ENCODE assay signal across 12 cellular contexts in the genomic region with DNA sequence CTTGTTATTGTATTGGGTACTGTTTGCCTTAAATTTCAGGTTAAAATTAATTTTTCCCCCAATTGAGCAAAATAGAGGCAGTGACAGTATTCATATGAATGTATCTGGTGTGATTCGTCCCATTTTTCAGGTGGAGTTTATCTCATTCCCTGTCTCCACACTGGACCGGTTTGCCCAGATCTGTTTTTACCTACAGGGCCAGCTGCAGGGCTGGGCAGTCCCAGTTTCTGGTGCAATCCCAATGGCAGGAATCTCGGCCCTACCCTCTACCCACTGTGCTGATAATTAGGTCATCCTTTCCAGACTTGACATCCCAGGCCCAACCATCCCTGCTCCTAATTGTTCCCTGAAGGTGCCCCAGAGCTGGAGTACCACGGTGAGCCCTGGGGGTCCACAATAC. TPM values are rescaled to one million over a fixed set of nuclear protein-coding genes. Genes with fewer than 3 reads are reported as not detected.
DNase-seq lines count a peak whose midpoint lies in the region; ATAC-seq and TF ChIP-seq lines count a peak whose summit lies in the region.
"Had no signal": no experiment of that assay in that cellular context is flagged by ENCODE, and none has a peak within 500 bp of the region (broad histone marks: within the 10 kb centered on the region; RNA-seq: fewer than 3 reads in every experiment).

No MANE protein-coding gene starts in this region.

- no peak for DNase-seq in activated CD4-positive, alpha-beta T cell treated with anti-CD3 and anti-CD28 coated beads, Interleukin-2, amount 10 ng/mL, durations not matched to agents 7 days and 5 days
- DNase-seq in activated CD4-positive, alpha-beta T cell treated with anti-CD3 and anti-CD28 coated beads, Interleukin-2, amount 50 U/mL, for 4 hours, result no peak
- DNase-seq in PC-9 (peak in 1 of 2 experiments; percentile 58), CD1c-positive myeloid dendritic cell (ENCODE audit: extremely low spot score) (no peak), omental fat pad (ENCODE audit: low spot score) (no peak)
- DNase-seq: HCEC 1CT had no signal

- CTCF ChIA-PET in activated CD4-positive, alpha-beta T cell treated with anti-CD3 and anti-CD28 coated beads, Interleukin-2, amount 10 ng/mL, durations not matched to agents 7 days and 5 days (lab: Charles Lee), result interaction anchor here (0.5 to 1.3 kb wide), 3 partner anchors 11 to 23 kb away, joined by 3 to 4 read pairs (median 3); no protein-coding TSS in a partner anchor
- CTCF ChIA-PET in PC-9 (lab: Charles Lee), result no interaction called here

- no peaks in the 10 kb centered on the region for H3K9me3 ChIP-seq in PC-9 (ENCODE audit: insufficient read depth, low read depth)
- H3K9me3 ChIP-seq in subcutaneous abdominal adipose tissue (ENCODE audit: control insufficient read depth in 5 of 5, low read length in 5 of 5), result no peaks in the 10 kb centered on the region
- H3K9me3 ChIP-seq: A549 had no signal

- H3K4me1 Mint-ChIP-seq in activated CD4-positive, alpha-beta T cell treated with anti-CD3 and anti-CD28 coated beads, Interleukin-2, amount 10 ng/mL, durations not matched to agents 7 days and 5 days, result peaks cover 44% of the 10 kb centered on the region

- peak overlapping the region in 1 of 5 donors; percentile 60 for H3K9ac ChIP-seq in subcutaneous abdominal adipose tissue (ENCODE audit: low read length in 5 of 5)

- ATAC-seq in omental fat pad (ENCODE audit: low FRiP score) (no peak), GM18868 (IDR thresholded peaks at IDR 0.05; ENCODE audit: unreplicated experiment) (no peak)
- ATAC-seq: A549; activated T-helper 17 cell treated with anti-CD3 and anti-CD28 coated beads, Interleukin-2, amount 50 U/mL, for 72 hours; SK-N-SH treated with all-trans-retinoic acid at 6 μM for 48 hours had no signal

- H3F3A ChIP-seq in PC-9 (ENCODE audit: insufficient read depth, low read depth), result peaks cover 23% of the 10 kb centered on the region; the same call in 1 of the 2 replicates

- H3K4me3 ChIP-seq in PC-9, result no peak overlapping the region
- H3K4me3 ChIP-seq in subcutaneous abdominal adipose tissue (ENCODE audit: low read depth in 1 of 5, low read length in 5 of 5), result peak overlapping the region in 3 of 5 donors; percentile 14 to 56 (median 35)
- H3K4me3 ChIP-seq: A549 had no signal

- no peaks in the 10 kb centered on the region for H4K20me1 ChIP-seq in PC-9 (ENCODE audit: insufficient read depth)

- H3K27me3 ChIP-seq in PC-9 (ENCODE audit: insufficient read depth, low read depth) (no peaks in the 10 kb centered on the region), layer of hippocampus (ENCODE audit: control insufficient read depth, insufficient read depth, low read length) (no peaks in the 10 kb centered on the region), subcutaneous abdominal adipose tissue (ENCODE audit: control insufficient read depth in 5 of 5, insufficient read depth in 4 of 5, low read length in 5 of 5) (no peaks in the 10 kb centered on the region)

- no peak overlapping the region for H2AFZ ChIP-seq in PC-9

- no peaks in the 10 kb centered on the region for H3K9me2 ChIP-seq in PC-9 (ENCODE audit: insufficient read depth)

- peak overlapping the region; percentile 78 for H3K27ac Mint-ChIP-seq in activated CD4-positive, alpha-beta T cell treated with anti-CD3 and anti-CD28 coated beads, Interleukin-2, amount 10 ng/mL, durations not matched to agents 7 days and 5 days
- H3K27ac Mint-ChIP-seq: activated T-helper 17 cell treated with anti-CD3 and anti-CD28 coated beads, Interleukin-2, amount 50 U/mL, for 72 hours had no signal

- BruUV-seq in PC-9 (replicated peaks; lab: Mats Ljungman, UMichigan), result no TSS peak

- H3K27ac ChIP-seq in PC-9 (no peak overlapping the region), layer of hippocampus (ENCODE audit: low read depth, low read length) (peak overlapping the region; percentile 52), subcutaneous abdominal adipose tissue (ENCODE audit: low read depth, low read length) (no peak overlapping the region)
- H3K27ac ChIP-seq: A549 had no signal

- H3K36me3 Mint-ChIP-seq in activated CD4-positive, alpha-beta T cell treated with anti-CD3 and anti-CD28 coated beads, Interleukin-2, amount 10 ng/mL, durations not matched to agents 7 days and 5 days (ENCODE audit: low read depth), result peaks cover 4% of the 10 kb centered on the region

- peaks cover 2% of the 10 kb centered on the region for H3K9me3 Mint-ChIP-seq in activated CD4-positive, alpha-beta T cell treated with anti-CD3 and anti-CD28 coated beads, Interleukin-2, amount 10 ng/mL, durations not matched to agents 7 days and 5 days
- H3K9me3 Mint-ChIP-seq: activated T-helper 17 cell treated with anti-CD3 and anti-CD28 coated beads, Interleukin-2, amount 50 U/mL, for 72 hours had no signal

- intact Hi-C loops in PC-9 (cut with micrococcal nuclease; ENCODE audit: unreplicated experiment), result no loop called here

- H3K4me1 ChIP-seq in PC-9 (replicated peaks; ENCODE audit: insufficient read depth) (peaks cover 29% of the 10 kb centered on the region), subcutaneous abdominal adipose tissue (ENCODE audit: control insufficient read depth in 5 of 5, insufficient read depth in 5 of 5, low read length in 5 of 5) (peaks cover 0 to 23% (median 0%) of the 10 kb centered on the region in 5 donors)

- H3K4me2 ChIP-seq in PC-9, result 0 out of 2 replicates have a peak overlapping the region, but pooled peaks have one; percentile 10
- H3K4me2 ChIP-seq: A549 had no signal

- H3K79me2 ChIP-seq in PC-9 (ENCODE audit: low read depth), result no peaks in the 10 kb centered on the region

- POLR2A ChIA-PET in activated CD4-positive, alpha-beta T cell treated with anti-CD3 and anti-CD28 coated beads, Interleukin-2, amount 10 ng/mL, durations not matched to agents 7 days and 5 days (lab: Charles Lee), result no interaction called here
- POLR2A ChIA-PET in PC-9 (lab: Charles Lee; ENCODE audit: unreplicated experiment), result no interaction called here

- TF ChIP-seq CTCF in PC-9 (conservative IDR thresholded peaks at IDR 0.05), result no peak
- TF ChIP-seq CTCF in omental fat pad (IDR thresholded peaks at IDR 0.05), result no peak

- H3K4me3 Mint-ChIP-seq in activated CD4-positive, alpha-beta T cell treated with anti-CD3 and anti-CD28 coated beads, Interleukin-2, amount 10 ng/mL, durations not matched to agents 7 days and 5 days, result no peak overlapping the region
- H3K4me3 Mint-ChIP-seq: activated T-helper 17 cell treated with anti-CD3 and anti-CD28 coated beads, Interleukin-2, amount 50 U/mL, for 72 hours had no signal

- H3K36me3 ChIP-seq in PC-9 (ENCODE audit: low read depth), result no peaks in the 10 kb centered on the region
- no peaks in the 10 kb centered on the region for H3K36me3 ChIP-seq in subcutaneous abdominal adipose tissue (ENCODE audit: control insufficient read depth in 5 of 5, insufficient read depth in 5 of 5, low read length in 5 of 5)

- no peaks in the 10 kb centered on the region for H3K27me3 Mint-ChIP-seq in activated CD4-positive, alpha-beta T cell treated with anti-CD3 and anti-CD28 coated beads, Interleukin-2, amount 10 ng/mL, durations not matched to agents 7 days and 5 days
- H3K27me3 Mint-ChIP-seq: activated T-helper 17 cell treated with anti-CD3 and anti-CD28 coated beads, Interleukin-2, amount 50 U/mL, for 72 hours had no signal

RNA-seq across cellular contexts. Expression of gene NFE2L3, which starts 49.8 kb away (rescaled TPM):
- 10 to 100 TPM; 12.0 to 15.3 TPM for total RNA-seq in activated CD4-positive, alpha-beta T cell treated with anti-CD3 and anti-CD28 coated beads, Interleukin-2, amount 10 ng/mL, durations not matched to agents 7 days and 5 days
- total RNA-seq in PC-9 (2021) (44.2 and 49.1 TPM in 2 replicates), omental fat pad (10 to 100 TPM in 1 of 4 donors, 1 to 10 TPM in 3; 3.9 to 12.1 (median 5.3) TPM)
